22 cellular contexts compared by ENCODE assay signal in genomic region chrX:152412105-152412504, GRCh38. TPM values are rescaled to one million over a fixed set of nuclear protein-coding genes. Genes with fewer than 3 reads are reported as not detected.
"Had no signal": no experiment of that assay in that cellular context is flagged by ENCODE, and none has a peak within 500 bp of the region (broad histone marks: within the 10 kb centered on the region; RNA-seq: fewer than 3 reads in every experiment).

No MANE protein-coding gene starts in this region.

- DNase-seq: Kasumi-1, MG63, NCI-H1092, NCI-H1105 treated with DMSO at 0.1 percent for 48 hours, NCI-H1436, NCI-H187, NCI-H2029, NCI-H2081 treated with DMSO at 0.1 percent for 48 hours, NCI-H2171, NCI-H226, NCI-H446, NCI-H510A, NCI-H524 treated with DMSO at 0.1 percent for 48 hours, NCI-H69, NCI-H774, PC-3, SHP77 treated with DMSO at 0.1 percent for 48 hours, SJCRH30 had no signal

- H3K4me3 ChIP-seq: MG63, SJCRH30 had no signal

- H3K27ac ChIP-seq: KMS-11, SJCRH30 had no signal

- H3K4me2 ChIP-seq: KMS-11 had no signal

- H3K4me1 ChIP-seq: SJCRH30 had no signal

- H3K9ac ChIP-seq: KMS-11 had no signal

- ATAC-seq: Panc1, PC-3, Right ventricle myocardium inferior, SK-N-SH treated with all-trans-retinoic acid at 6 μM for 48 hours had no signal

- H3K27me3 ChIP-seq: MG63, SJCRH30 had no signal

- H3K9me3 ChIP-seq: MG63, SJCRH30 had no signal

- H3K36me3 ChIP-seq: MG63, SJCRH30 had no signal

RNA-seq across cellular contexts. Expression of gene GABRA3, which starts 39.0 kb away (rescaled TPM):
- total RNA-seq: PC-3, Right ventricle myocardium inferior had no signal
